ENCODE assay signal across 8 cellular contexts in genomic region chr12:50401383-50402155, GRCh38. TPM values are rescaled to one million over a fixed set of nuclear protein-coding genes. Genes with fewer than 3 reads are reported as not detected.
A peak's percentile ranks its signal among the peaks of the same experiment; 100 is the strongest.
DNase-seq lines count a peak whose midpoint lies in the region; ATAC-seq and TF ChIP-seq lines count a peak whose summit lies in the region.

No MANE protein-coding gene starts in this region.

- H3K27ac Mint-ChIP-seq in activated T-helper 2 cell treated with anti-CD3 and anti-CD28 coated beads, Interferon-gamma antibody, Interleukin-2, Interleukin-4, amounts not matched to agents 10 μg/mL and 5 μg/mL and 100 μg/mL, durations not matched to agents 14 hours and 24 hours and 36 hours, result peak overlapping the region; percentile 92

- H3K9me3 Mint-ChIP-seq in activated T-helper 2 cell treated with anti-CD3 and anti-CD28 coated beads, Interferon-gamma antibody, Interleukin-2, Interleukin-4, amounts not matched to agents 10 μg/mL and 5 μg/mL and 100 μg/mL, durations not matched to agents 14 hours and 24 hours and 36 hours, result no peaks in the 10 kb centered on the region

- no peak for TF ChIP-seq POLR2A in ovary (IDR thresholded peaks at IDR 0.05)

- DNase-seq in NCI-H2107 treated with DMSO at 0.1 percent for 48 hours (lab: John Stamatoyannopoulos, UW; ENCODE audit: unreplicated experiment) (peak; percentile 22), NCI-H2107 (lab: John Stamatoyannopoulos, UW) (no peak), Right ventricle myocardium superior (no peak), ovary (peak in 2 of 5 donors; percentile 14 to 36), SKM-1 (lab: John Stamatoyannopoulos, UW; ENCODE audit: unreplicated experiment) (no peak), OCI-M2 (lab: John Stamatoyannopoulos, UW; ENCODE audit: unreplicated experiment) (no peak)
- DNase-seq in activated T-helper 2 cell treated with anti-CD3 and anti-CD28 coated beads, Interferon-gamma antibody, Interleukin-2, Interleukin-4, amounts not matched to agents 10 μg/mL and 5 μg/mL and 100 μg/mL, durations not matched to agents 14 hours and 24 hours and 36 hours (ENCODE audit: low spot score), result no peak

- H3K36me3 Mint-ChIP-seq in activated T-helper 2 cell treated with anti-CD3 and anti-CD28 coated beads, Interferon-gamma antibody, Interleukin-2, Interleukin-4, amounts not matched to agents 10 μg/mL and 5 μg/mL and 100 μg/mL, durations not matched to agents 14 hours and 24 hours and 36 hours (ENCODE audit: low read depth), result peaks cover 32% of the 10 kb centered on the region

- peak; percentile 44 for ATAC-seq in Right ventricle myocardium superior (ENCODE audit: poor library complexity)

- peaks cover 2% of the 10 kb centered on the region for H3K27me3 Mint-ChIP-seq in activated T-helper 2 cell treated with anti-CD3 and anti-CD28 coated beads, Interferon-gamma antibody, Interleukin-2, Interleukin-4, amounts not matched to agents 10 μg/mL and 5 μg/mL and 100 μg/mL, durations not matched to agents 14 hours and 24 hours and 36 hours (ENCODE audit: low read depth)

- H3K4me3 Mint-ChIP-seq in activated T-helper 2 cell treated with anti-CD3 and anti-CD28 coated beads, Interferon-gamma antibody, Interleukin-2, Interleukin-4, amounts not matched to agents 10 μg/mL and 5 μg/mL and 100 μg/mL, durations not matched to agents 14 hours and 24 hours and 36 hours (ENCODE audit: low read depth), result peak overlapping the region; percentile 95

- TF ChIP-seq CTCF in ovary (IDR thresholded peaks at IDR 0.05), result no peak

- H3K27me3 ChIP-seq in HUES6 (ENCODE audit: control insufficient read depth, insufficient read depth, low read length) (no peaks in the 10 kb centered on the region), ovary (no peaks in the 10 kb centered on the region)

- H3K4me3 ChIP-seq in HUES6 (ENCODE audit: low read depth, low read length), result peak overlapping the region; percentile 89
- H3K4me3 ChIP-seq in ovary, result peak overlapping the region; percentile 69

- H3K27ac ChIP-seq in HUES6 (ENCODE audit: low read depth, low read length) (peak overlapping the region; percentile 73), ovary (peak overlapping the region; percentile 60 to 81)

- no peak for TF ChIP-seq EP300 in ovary (IDR thresholded peaks at IDR 0.05)

- peak overlapping the region; percentile 87 for H3K9ac ChIP-seq in HUES6 (ENCODE audit: low read length)

- intact Hi-C loops in activated T-helper 2 cell treated with anti-CD3 and anti-CD28 coated beads, Interferon-gamma antibody, Interleukin-2, Interleukin-4, amounts not matched to agents 10 μg/mL and 5 μg/mL and 100 μg/mL, durations not matched to agents 14 hours and 24 hours and 36 hours (cut with micrococcal nuclease), result loop anchor here (2.0 to 5.0 kb wide), 3 partner anchors 179 to 314 kb away; partner anchors contain the start of genes COX14 and SMARCD1
- intact Hi-C loops in Right ventricle myocardium superior (cut with DNase I), result no loop called here
- intact Hi-C loops in ovary (cut with DNase I), result no loop called here

- no peaks in the 10 kb centered on the region for H3K36me3 ChIP-seq in HUES6 (ENCODE audit: control insufficient read depth, insufficient read depth, low read length)
- no peaks in the 10 kb centered on the region for H3K36me3 ChIP-seq in ovary

- H3K9me3 ChIP-seq in HUES6 (ENCODE audit: control insufficient read depth, insufficient read depth, low read depth, low read length) (no peaks in the 10 kb centered on the region), ovary (no peaks in the 10 kb centered on the region)

- 0 out of 2 replicates have a peak, but pooled peaks cover 7% of the 10 kb centered on the region for H3K4me1 ChIP-seq in HUES6 (ENCODE audit: control insufficient read depth, insufficient read depth, low read length)
- no peaks in the 10 kb centered on the region for H3K4me1 ChIP-seq in ovary (ENCODE audit: insufficient read depth)

- WGBS in ovary, 3 donors, result 0 to 1% (median 0%) methylated on average over 29 of the region's 29 CpGs

- peaks cover 24% of the 10 kb centered on the region for H3K4me1 Mint-ChIP-seq in activated T-helper 2 cell treated with anti-CD3 and anti-CD28 coated beads, Interferon-gamma antibody, Interleukin-2, Interleukin-4, amounts not matched to agents 10 μg/mL and 5 μg/mL and 100 μg/mL, durations not matched to agents 14 hours and 24 hours and 36 hours (ENCODE audit: low read depth)

RNA-seq across cellular contexts. Expression of gene LARP4, which starts 0.9 kb away (rescaled TPM):
- total RNA-seq in activated T-helper 2 cell treated with anti-CD3 and anti-CD28 coated beads, Interferon-gamma antibody, Interleukin-2, Interleukin-4, amounts not matched to agents 10 μg/mL and 5 μg/mL and 100 μg/mL, durations not matched to agents 14 hours and 24 hours and 36 hours, result 99.4 and 102 TPM in 2 replicates
- total RNA-seq in Right ventricle myocardium superior, result 58.5 TPM
- total RNA-seq in ovary, result 10 to 100 TPM; 29.8 to 66.7 (median 49.0) TPM
- 10 to 100 TPM in 1 of 2 donors, 1 to 10 TPM in 1; 7.8 to 17.0 TPM for polyA plus RNA-seq in ovary

RNA-seq across cellular contexts. Expression of gene FAM186A, which starts 5.2 kb away (rescaled TPM):
- 0.02 TPM in 1 of 2 replicates, not detected in the other for total RNA-seq in activated T-helper 2 cell treated with anti-CD3 and anti-CD28 coated beads, Interferon-gamma antibody, Interleukin-2, Interleukin-4, amounts not matched to agents 10 μg/mL and 5 μg/mL and 100 μg/mL, durations not matched to agents 14 hours and 24 hours and 36 hours
- total RNA-seq in Right ventricle myocardium superior (not detected), ovary (not detected)
- not detected for polyA plus RNA-seq in ovary
